In the genomic region with DNA sequence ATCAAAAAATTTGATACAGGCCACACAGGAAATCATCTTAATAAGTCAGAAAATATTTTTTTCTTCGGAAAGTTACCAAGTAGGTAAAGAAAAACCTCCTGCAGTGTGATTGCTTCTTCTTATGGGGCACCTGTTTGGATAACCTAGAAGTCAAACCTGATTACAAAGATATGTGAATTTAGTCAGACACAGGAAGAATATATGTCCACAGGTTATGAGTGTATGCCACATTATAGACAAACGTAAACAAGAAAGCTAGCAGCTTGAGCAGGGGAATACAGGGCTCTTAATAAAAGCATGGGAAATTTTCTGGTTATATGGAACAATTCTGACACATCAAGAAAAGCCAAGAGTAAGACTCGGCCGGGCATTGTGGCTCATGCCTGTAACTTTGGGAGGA, we compare ENCODE assay signal across 7 cellular contexts.
"Had no signal": no experiment of that assay in that cellular context is flagged by ENCODE, and none has a peak within 500 bp of the region (broad histone marks: within the 10 kb centered on the region; RNA-seq: fewer than 3 reads in every experiment).

No MANE protein-coding gene starts in this region.

- H3K9me3 ChIP-seq: HAP-1 had no signal

- H3K9ac ChIP-seq: GM23248 had no signal

- H3K27ac ChIP-seq: GM23248 had no signal

- DNase-seq: GM23248, GOT3, H7, IMR-90, KBM-7 had no signal

- H2AFZ ChIP-seq: GM23248 had no signal

- FAIRE-seq: HTR-8/SVneo had no signal

- H3K36me3 ChIP-seq: HAP-1 had no signal

- H3K4me3 ChIP-seq: GM23248, HAP-1 had no signal
